In genomic region chr1:243260221-243260880, GRCh38 we compare ENCODE assay signal across 15 cellular contexts.
"Had no signal": no experiment of that assay in that cellular context is flagged by ENCODE, and none has a peak within 500 bp of the region (broad histone marks: within the 10 kb centered on the region; RNA-seq: fewer than 3 reads in every experiment).

No MANE protein-coding gene starts in this region.

- H3K4me2 ChIP-seq: smooth muscle cell had no signal

- H3K9me3 ChIP-seq: esophagus muscularis mucosa, psoas muscle, right lobe of liver had no signal

- FAIRE-seq: endometrium had no signal

- H3K27ac Mint-ChIP-seq: activated naive CD4-positive, alpha-beta T cell treated with anti-CD3 and anti-CD28 coated beads for 36 hours; activated T-helper 2 cell treated with anti-CD3 and anti-CD28 coated beads, Interferon-gamma antibody, Interleukin-2, Interleukin-4, amounts not matched to agents 10 μg/mL and 5 μg/mL and 100 μg/mL, durations not matched to agents 14 hours and 24 hours and 36 hours; mesothelial cell of epicardium; nephron progenitor cell; T-helper 2 cell treated with Interferon-gamma antibody and Interleukin-4, amounts not matched to agents 5 μg/mL and 100 μg/mL, for 36 hours had no signal

- H3K36me3 ChIP-seq: esophagus muscularis mucosa, right lobe of liver had no signal

- H3K4me3 Mint-ChIP-seq: activated naive CD4-positive, alpha-beta T cell treated with anti-CD3 and anti-CD28 coated beads for 36 hours; mesothelial cell of epicardium; nephron progenitor cell; T-helper 2 cell treated with Interferon-gamma antibody and Interleukin-4, amounts not matched to agents 5 μg/mL and 100 μg/mL, for 36 hours had no signal

- DNase-seq: activated naive CD4-positive, alpha-beta T cell treated with anti-CD3 and anti-CD28 coated beads for 36 hours; foreskin fibroblast; head of caudate nucleus; nephron progenitor cell; psoas muscle; right lobe of liver; stimulated activated CD4-positive, alpha-beta T cell treated with anti-CD3 and anti-CD28 coated beads, Interleukin-4, amount 100 ng/mL, for 4 hours; stimulated activated CD8-positive, alpha-beta memory T cell treated with anti-CD3 and anti-CD28 coated beads, Interleukin-4, amount 100 ng/mL, for 48 hours; stimulated activated naive CD8-positive, alpha-beta T cell treated with anti-CD3 and anti-CD28 coated beads, Interleukin-15, Interleukin-2, amounts not matched to agents 100 U/mL and 50 U/mL, for 24 hours had no signal

- H3K9me3 Mint-ChIP-seq: activated naive CD4-positive, alpha-beta T cell treated with anti-CD3 and anti-CD28 coated beads for 36 hours; activated T-helper 2 cell treated with anti-CD3 and anti-CD28 coated beads, Interferon-gamma antibody, Interleukin-2, Interleukin-4, amounts not matched to agents 10 μg/mL and 5 μg/mL and 100 μg/mL, durations not matched to agents 14 hours and 24 hours and 36 hours; mesothelial cell of epicardium; nephron progenitor cell; T-helper 2 cell treated with Interferon-gamma antibody and Interleukin-4, amounts not matched to agents 5 μg/mL and 100 μg/mL, for 36 hours had no signal

- H3K27ac ChIP-seq: psoas muscle, right lobe of liver had no signal

- H3K27me3 ChIP-seq: esophagus muscularis mucosa, right lobe of liver had no signal

- H3K36me3 Mint-ChIP-seq: mesothelial cell of epicardium had no signal

- ATAC-seq: psoas muscle; right lobe of liver; stimulated activated naive CD8-positive, alpha-beta T cell treated with anti-CD3 and anti-CD28 coated beads, Interleukin-15, Interleukin-2, amounts not matched to agents 100 U/mL and 50 U/mL, for 24 hours had no signal

- H3K4me3 ChIP-seq: esophagus muscularis mucosa, psoas muscle, right lobe of liver, smooth muscle cell had no signal
